9 cellular contexts compared by ENCODE assay signal in genomic region chr7:93228302-93228701, GRCh38. TPM values are rescaled to one million over a fixed set of nuclear protein-coding genes. Genes with fewer than 3 reads are reported as not detected.
DNase-seq lines count a peak whose midpoint lies in the region; ATAC-seq, FAIRE-seq and TF ChIP-seq lines count a peak whose summit lies in the region.
"Had no signal": no experiment of that assay in that cellular context is flagged by ENCODE, and none has a peak within 500 bp of the region (broad histone marks: within the 10 kb centered on the region; RNA-seq: fewer than 3 reads in every experiment).

No MANE protein-coding gene starts in this region.

- H4K20me1 ChIP-seq in neural cell (ENCODE audit: insufficient read depth), result no peaks in the 10 kb centered on the region

- H3K36me3 Mint-ChIP-seq in CD4-positive, alpha-beta memory T cell, result peaks cover 0 to 5% of the 10 kb centered on the region in 2 donors
- no peaks in the 10 kb centered on the region for H3K36me3 Mint-ChIP-seq in endothelial cell (ENCODE audit: low read depth, unreplicated experiment)

- no peaks in the 10 kb centered on the region for H3K27me3 ChIP-seq in CD4-positive, alpha-beta memory T cell (ENCODE audit: insufficient read depth, low read length)
- H3K27me3 ChIP-seq in neural cell (ENCODE audit: insufficient read depth, low read depth, low read length), result peaks cover 9% of the 10 kb centered on the region

- H3K9me3 ChIP-seq in CD4-positive, alpha-beta memory T cell (ENCODE audit: control insufficient read depth in 1 of 2, low read length in 2 of 2), result no peaks in the 10 kb centered on the region
- H3K9me3 ChIP-seq in neural cell (ENCODE audit: low read length), result no peaks in the 10 kb centered on the region

- no peaks in the 10 kb centered on the region for H3K36me3 ChIP-seq in CD4-positive, alpha-beta memory T cell (ENCODE audit: insufficient read depth, low read length)
- no peaks in the 10 kb centered on the region for H3K36me3 ChIP-seq in neural cell (ENCODE audit: insufficient read depth, low read length)

- peak; percentile 80 for FAIRE-seq in GM19239 (lab: Jason Lieb, UNC)

- CTCF ChIA-PET in CD4-positive, alpha-beta memory T cell (lab: Charles Lee; ENCODE audit: partially characterized antibody), result interaction anchor here (0.9 to 4.1 kb wide), 16 partner anchors 11 to 781 kb away, joined by 3 to 19 read pairs (median 4); partner anchors contain the start of genes GATAD1, SAMD9 and SAMD9L

- H3K4me2 ChIP-seq in neural cell (ENCODE audit: low read length), result no peak overlapping the region

- TF ChIP-seq CTCF in endothelial cell (IDR thresholded peaks at IDR 0.05; ENCODE audit: unreplicated experiment) (peak; percentile 86), neural cell (IDR thresholded peaks at IDR 0.05; ENCODE audit: poor library complexity, severe bottlenecking) (peak; percentile 75)

- no peak for ATAC-seq in HG03460 (IDR thresholded peaks at IDR 0.05; ENCODE audit: unreplicated experiment)

- DNase-seq in CD4-positive, alpha-beta memory T cell, result peak; percentile 35 to 75 (median 71)
- DNase-seq in GM19239 (ENCODE audit: insufficient read length, low spot score) (no peak), NCI-H1092 treated with DMSO at 0.1 percent for 48 hours (lab: John Stamatoyannopoulos, UW) (peak; percentile 90), SHP77 treated with DMSO at 0.1 percent for 48 hours (lab: John Stamatoyannopoulos, UW) (peak; percentile 49), endothelial cell (ENCODE audit: low spot score) (peak; percentile 12)
- DNase-seq in stimulated activated CD4-positive, alpha-beta T cell treated with anti-CD3 and anti-CD28 coated beads, Interleukin-15, amount 100 ng/mL, for 24 hours, result no peak

- peaks cover 24% of the 10 kb centered on the region for H3K4me1 ChIP-seq in CD4-positive, alpha-beta memory T cell (ENCODE audit: insufficient read depth, low read length)

- H3K9ac ChIP-seq in neural cell (ENCODE audit: low read length), result no peak overlapping the region

- peaks cover 10% of the 10 kb centered on the region for H3K79me2 ChIP-seq in neural cell (replicated peaks; ENCODE audit: insufficient read depth, low read length)

- POLR2A ChIA-PET in CD4-positive, alpha-beta memory T cell (lab: Charles Lee; ENCODE audit: partially characterized antibody), result interaction anchor here (0.7 to 1.2 kb wide), 2 partner anchors 111 to 466 kb away, joined by 3 read pairs; partner anchors contain the start of gene SAMD9

- H3K27ac Mint-ChIP-seq in CD4-positive, alpha-beta memory T cell, result peak overlapping the region in 6 of 7 donors; percentile 1 to 77 (median 30)
- no peak overlapping the region for H3K27ac Mint-ChIP-seq in endothelial cell (ENCODE audit: unreplicated experiment)

- intact Hi-C loops in CD4-positive, alpha-beta memory T cell (cut with micrococcal nuclease), result loop anchor here (1.0 kb wide), 2 partner anchors 110 to 607 kb away; no protein-coding TSS in a partner anchor

- peak; percentile 64 for TF ChIP-seq RAD21 in neural cell (conservative IDR thresholded peaks at IDR 0.05)

- no peak for TF ChIP-seq EP300 in neural cell (conservative IDR thresholded peaks at IDR 0.05; ENCODE audit: poor library complexity, severe bottlenecking)

- H3K9me3 Mint-ChIP-seq in CD4-positive, alpha-beta memory T cell, result no peaks in the 10 kb centered on the region
- H3K9me3 Mint-ChIP-seq in endothelial cell (ENCODE audit: unreplicated experiment), result no peaks in the 10 kb centered on the region

- H3F3A ChIP-seq in neural cell (ENCODE audit: insufficient read depth, low read length, poor library complexity, severe bottlenecking), result no peaks in the 10 kb centered on the region

- H3K4me3 Mint-ChIP-seq in CD4-positive, alpha-beta memory T cell, result no peak overlapping the region
- H3K4me3 Mint-ChIP-seq in endothelial cell (ENCODE audit: unreplicated experiment), result no peak overlapping the region

- no peak overlapping the region for H2AFZ ChIP-seq in neural cell (ENCODE audit: low read depth, low read length)

- H3K4me1 Mint-ChIP-seq in CD4-positive, alpha-beta memory T cell, result peaks cover 8 to 20% (median 12%) of the 10 kb centered on the region in 4 donors
- no peaks in the 10 kb centered on the region for H3K4me1 Mint-ChIP-seq in endothelial cell (ENCODE audit: unreplicated experiment)

- no peaks in the 10 kb centered on the region for H3K27me3 Mint-ChIP-seq in CD4-positive, alpha-beta memory T cell
- H3K27me3 Mint-ChIP-seq in endothelial cell (ENCODE audit: unreplicated experiment), result no peaks in the 10 kb centered on the region

- H3K4me3 ChIP-seq in CD4-positive, alpha-beta memory T cell (ENCODE audit: low read length in 2 of 2), result no peak overlapping the region
- no peak overlapping the region for H3K4me3 ChIP-seq in neural cell (ENCODE audit: low read length)

- H3K9me2 ChIP-seq in neural cell (ENCODE audit: insufficient read depth, low read length), result no peaks in the 10 kb centered on the region

- no peak overlapping the region for H3K27ac ChIP-seq in CD4-positive, alpha-beta memory T cell (ENCODE audit: low read depth, low read length)
- H3K27ac ChIP-seq in neural cell (ENCODE audit: low read length), result no peak overlapping the region

TF ChIP-seq in neural cell, 6 proteins besides CTCF, POLR2A, EP300 and RAD21:
- TF ChIP-seq MXI1 (conservative IDR thresholded peaks at IDR 0.05; ENCODE audit: poor library complexity, severe bottlenecking) (no peak), EZH2 (IDR thresholded peaks at IDR 0.05; ENCODE audit: borderline replicate concordance, insufficient read depth, low read length, poor library complexity, severe bottlenecking) (no peak), SMC3 (conservative IDR thresholded peaks at IDR 0.05; ENCODE audit: poor library complexity) (peak; percentile 69), REST (IDR thresholded peaks at IDR 0.05; ENCODE audit: borderline replicate concordance) (no peak), POLR2AphosphoS5 (IDR thresholded peaks at IDR 0.05) (no peak)

RNA-seq across cellular contexts. Expression of gene HEPACAM2, which starts 2.0 kb away (rescaled TPM):
- under 1 TPM in 1 of 2 experiments, not detected in 1; 0.15 TPM for total RNA-seq in CD4-positive, alpha-beta memory T cell
- not detected for polyA plus RNA-seq in CD4-positive, alpha-beta memory T cell
- total RNA-seq in endothelial cell (ENCODE audit: unreplicated experiment), result not detected
- polyA plus RNA-seq in neural cell, result 0.24 and 0.35 TPM in 2 replicates
- polyA minus RNA-seq in neural cell, result 0.73 TPM in 1 of 2 replicates, not detected in the other
- total RNA-seq: skeletal muscle tissue had no signal

RNA-seq across cellular contexts. Expression of gene VPS50, which starts 3.9 kb away (rescaled TPM):
- total RNA-seq in CD4-positive, alpha-beta memory T cell, result 10 to 100 TPM; 35.1 to 45.8 TPM
- polyA plus RNA-seq in CD4-positive, alpha-beta memory T cell, result 10 to 100 TPM in 1 of 2 donors, 1 to 10 TPM in 1; 7.5 to 17.0 TPM
- total RNA-seq in endothelial cell (ENCODE audit: unreplicated experiment), result 20.6 TPM
- polyA plus RNA-seq in neural cell, result 58.2 and 61.9 TPM in 2 replicates
- 117 and 126 TPM in 2 replicates for polyA minus RNA-seq in neural cell

Comparison
In these comparisons a context has a peak if more than half of its experiments do, and no peak if none do; other contexts are left out.
1. DNase-seq: peak in CD4-positive, alpha-beta memory T cell (5 of 5), NCI-H1092 treated with DMSO at 0.1 percent for 48 hours (single experiment), SHP77 treated with DMSO at 0.1 percent for 48 hours (single experiment) and endothelial cell (single experiment); none in GM19239 (single experiment) and stimulated activated CD4-positive, alpha-beta T cell treated with anti-CD3 and anti-CD28 coated beads, Interleukin-15, amount 100 ng/mL, for 24 hours (single experiment).